Comparison of ENCODE assay signal across 26 cellular contexts in genomic region chr4:177505171-177505615, GRCh38.
DNase-seq lines count a peak whose midpoint lies in the region; ATAC-seq, FAIRE-seq and TF ChIP-seq lines count a peak whose summit lies in the region.
"Had no signal": no experiment of that assay in that cellular context is flagged by ENCODE, and none has a peak within 500 bp of the region (broad histone marks: within the 10 kb centered on the region; RNA-seq: fewer than 3 reads in every experiment).

No MANE protein-coding gene starts in this region.

- H3K4me1 ChIP-seq in Caco-2 (peaks cover 8% of the 10 kb centered on the region; the same call in 1 of the 2 replicates), HUES6 (ENCODE audit: control insufficient read depth, insufficient read depth, low read length) (peaks cover 11% of the 10 kb centered on the region), K562 (replicated peaks in 1 of 2; ENCODE audit: control insufficient read depth in 2 of 2, insufficient read depth in 2 of 2, low read length in 2 of 2) (peaks cover 5 to 8% of the 10 kb centered on the region in 2 experiments; a peak in 2 of 5 replicates), heart left ventricle (no peaks in the 10 kb centered on the region)
- H3K4me1 ChIP-seq: BLaER1 treated with 17β-estradiol and CSF1 and Interleukin-3, amounts not matched to agents 10 nM and 100 nM; colonic mucosa had no signal

- CTCF ChIA-PET in Caco-2 (lab: Charles Lee) (no interaction called here), K562 (lab: Yijun Ruan, JAX; ENCODE audit: low intra/inter-chr PET ratio) (no interaction called here)

- peak; percentile 4 to 50 for DNase-seq in Caco-2
- DNase-seq in K562 (ENCODE audit: extremely low read depth in 1 of 4, low spot score in 3 of 4), result peak; percentile 19 to 72 (median 29)
- peak; percentile 43 for DNase-seq in iPS-NIHi11 (ENCODE audit: low spot score)
- DNase-seq in heart left ventricle, result no peak
- no peak for DNase-seq in cerebellar cortex (ENCODE audit: low spot score)
- DNase-seq: ACHN; activated CD4-positive, alpha-beta T cell treated with anti-CD3 and anti-CD28 coated beads, Interleukin-2, amount 50 U/mL, for 1 hour; colonic mucosa; GM23248; kidney glomerular epithelial cell; MG63; NCI-H748 treated with DMSO at 0.1 percent for 48 hours; ovary; SHP77; T-cell had no signal

- H3K4me3 ChIP-seq in Caco-2 (ENCODE audit: low read depth, low read length) (no peak overlapping the region), HUES6 (ENCODE audit: low read depth, low read length) (no peak overlapping the region), K562 (no peak overlapping the region), heart left ventricle (no peak overlapping the region)
- H3K4me3 ChIP-seq: BLaER1 treated with 17β-estradiol and CSF1 and Interleukin-3, amounts not matched to agents 10 nM and 100 nM; colonic mucosa; GM23248; MG63; ovary; thoracic aorta had no signal

- H3K79me2 ChIP-seq in K562 (ENCODE audit: control insufficient read depth, insufficient read depth, low read length), result no peaks in the 10 kb centered on the region

- H3K9ac ChIP-seq in HUES6 (ENCODE audit: low read length) (peak overlapping the region; percentile 16), K562 (ENCODE audit: insufficient read depth in 1 of 2, low read depth in 2 of 2, low read length in 2 of 2) (peak overlapping the region in 1 of 2 experiments; percentile 70; a peak in 1 of 4 replicates)
- H3K9ac ChIP-seq: BLaER1 treated with 17β-estradiol and CSF1 and Interleukin-3, amounts not matched to agents 10 nM and 100 nM; GM23248 had no signal

- no TSS peak for BruUV-seq in Caco-2 (replicated peaks; lab: Mats Ljungman, UMichigan)
- no TSS peak for BruUV-seq in K562 (replicated peaks; lab: Mats Ljungman, UMichigan)

- intact Hi-C loops in Caco-2 (cut with micrococcal nuclease; ENCODE audit: unreplicated experiment) (no loop called here), K562 (cut with micrococcal nuclease) (no loop called here), heart left ventricle (cut with DNase I) (no loop called here)

- TF ChIP-seq POLR2A in K562 (conservative IDR thresholded peaks at IDR 0.05) (no peak), heart left ventricle (IDR thresholded peaks at IDR 0.05) (no peak)

- H3K27ac ChIP-seq in HUES6 (ENCODE audit: low read depth, low read length), result 0 out of 2 replicates have a peak overlapping the region, but pooled peaks have one; percentile 47
- H3K27ac ChIP-seq in K562 (ENCODE audit: extremely low read depth, low read depth, low read length), result peak overlapping the region; percentile 57; the same call in 2 of the 3 replicates
- H3K27ac ChIP-seq in heart left ventricle, result no peak overlapping the region
- H3K27ac ChIP-seq: BLaER1 treated with 17β-estradiol and CSF1 and Interleukin-3, amounts not matched to agents 10 nM and 100 nM; colonic mucosa; GM23248; ovary; thoracic aorta had no signal

- no peak overlapping the region for H3K4me3 Mint-ChIP-seq in Caco-2 (ENCODE audit: unreplicated experiment)
- H3K4me3 Mint-ChIP-seq: memory B cell; stimulated activated effector memory CD8-positive, alpha-beta T cell treated with anti-CD3 and anti-CD28 coated beads, Interleukin-12 subunit alpha, Interleukin-12 subunit beta, amount 100 ng/mL, for 72 hours had no signal

- TF ChIP-seq CTCF in Caco-2 (IDR thresholded peaks at IDR 0.05; ENCODE audit: insufficient read depth in 1 of 2, low read depth in 1 of 2, low read length in 1 of 2, severe bottlenecking in 1 of 2, unreplicated experiment in 1 of 2) (no peak), K562 (IDR thresholded peaks at IDR 0.05 in 2 of 3, conservative IDR thresholded peaks at IDR 0.05 in 1 of 3; ENCODE audit: insufficient read depth in 2 of 3, low read depth in 1 of 3, low read length in 3 of 3) (peak in 2 of 3 experiments; percentile 33 to 38; a peak in 5 of 6 replicates), heart left ventricle (IDR thresholded peaks at IDR 0.05) (no peak)

- H3K9me3 ChIP-seq in Caco-2 (no peaks in the 10 kb centered on the region), HUES6 (ENCODE audit: control insufficient read depth, insufficient read depth, low read depth, low read length) (peaks cover 3% of the 10 kb centered on the region; the same call in 1 of the 2 replicates), K562 (replicated peaks; ENCODE audit: control insufficient read depth, insufficient read depth, low read depth, low read length) (no peaks in the 10 kb centered on the region), heart left ventricle (peaks cover 0 to 7% (median 0%) of the 10 kb centered on the region in 12 donors)
- H3K9me3 ChIP-seq: colonic mucosa, MG63, ovary had no signal

- H3K36me3 ChIP-seq in Caco-2 (ENCODE audit: control insufficient read depth, insufficient read depth, low read length) (no peaks in the 10 kb centered on the region), HUES6 (ENCODE audit: control insufficient read depth, insufficient read depth, low read length) (peaks cover 4% of the 10 kb centered on the region; the same call in 1 of the 2 replicates), K562 (ENCODE audit: control insufficient read depth, insufficient read depth, low read length) (no peaks in the 10 kb centered on the region), heart left ventricle (no peaks in the 10 kb centered on the region)
- H3K36me3 ChIP-seq: BLaER1 treated with 17β-estradiol and CSF1 and Interleukin-3, amounts not matched to agents 10 nM and 100 nM; colonic mucosa; MG63; ovary; thoracic aorta had no signal

- in situ Hi-C loops in K562 (cut with MboI), result loop anchor here (10.0 kb wide), 1 partner anchor 130 kb away; no protein-coding TSS in a partner anchor

- peak; percentile 65 for TF ChIP-seq EP300 in K562 (IDR thresholded peaks at IDR 0.05; ENCODE audit: low read length)

- TF ChIP-seq RAD21 in K562 (CRISPR knock-in tag; conservative IDR thresholded peaks at IDR 0.05 in 1 of 2, IDR thresholded peaks at IDR 0.05 in 1 of 2), result no peak

- FAIRE-seq in K562 (lab: Jason Lieb, UNC), result no peak
- FAIRE-seq: endometrium had no signal

- peak overlapping the region; percentile 66 for H3K27ac Mint-ChIP-seq in Caco-2 (ENCODE audit: unreplicated experiment)
- H3K27ac Mint-ChIP-seq: activated T-helper 2 cell treated with anti-CD3 and anti-CD28 coated beads, Interferon-gamma antibody, Interleukin-2, Interleukin-4, amounts not matched to agents 10 μg/mL and 5 μg/mL and 100 μg/mL, durations not matched to agents 14 hours and 24 hours and 36 hours; memory B cell; stimulated activated effector memory CD8-positive, alpha-beta T cell treated with anti-CD3 and anti-CD28 coated beads, Interleukin-12 subunit alpha, Interleukin-12 subunit beta, amount 100 ng/mL, for 72 hours; T-cell had no signal

- peaks cover 5% of the 10 kb centered on the region for H3K27me3 Mint-ChIP-seq in Caco-2 (ENCODE audit: insufficient read depth, unreplicated experiment)
- H3K27me3 Mint-ChIP-seq: memory B cell; naive thymus-derived CD4-positive, alpha-beta T cell; T-cell had no signal

- peaks cover 11% of the 10 kb centered on the region for H3K9me3 Mint-ChIP-seq in Caco-2 (ENCODE audit: unreplicated experiment)
- H3K9me3 Mint-ChIP-seq: activated T-helper 2 cell treated with anti-CD3 and anti-CD28 coated beads, Interferon-gamma antibody, Interleukin-2, Interleukin-4, amounts not matched to agents 10 μg/mL and 5 μg/mL and 100 μg/mL, durations not matched to agents 14 hours and 24 hours and 36 hours; stimulated activated effector memory CD8-positive, alpha-beta T cell treated with anti-CD3 and anti-CD28 coated beads, Interleukin-12 subunit alpha, Interleukin-12 subunit beta, amount 100 ng/mL, for 72 hours had no signal

- ATAC-seq in K562 (peak; percentile 89), GM18519 (IDR thresholded peaks at IDR 0.05; ENCODE audit: low FRiP score, unreplicated experiment) (no peak), heart left ventricle (no peak), GM19035 (IDR thresholded peaks at IDR 0.05; ENCODE audit: unreplicated experiment) (no peak)
- ATAC-seq: naive thymus-derived CD4-positive, alpha-beta T cell; sciatic nerve; stimulated activated effector memory CD8-positive, alpha-beta T cell treated with anti-CD3 and anti-CD28 coated beads, Interleukin-12 subunit alpha, Interleukin-12 subunit beta, amount 100 ng/mL, for 72 hours; T-cell had no signal

- no peaks in the 10 kb centered on the region for H3K36me3 Mint-ChIP-seq in Caco-2 (ENCODE audit: insufficient read depth, unreplicated experiment)
- H3K36me3 Mint-ChIP-seq: stimulated activated effector memory CD8-positive, alpha-beta T cell treated with anti-CD3 and anti-CD28 coated beads, Interleukin-12 subunit alpha, Interleukin-12 subunit beta, amount 100 ng/mL, for 72 hours had no signal

- no peaks in the 10 kb centered on the region for H3K9me1 ChIP-seq in K562 (ENCODE audit: control insufficient read depth, insufficient read depth, low read length)

- peak overlapping the region; percentile 77 for H2AFZ ChIP-seq in K562 (ENCODE audit: low read depth, low read length)
- H2AFZ ChIP-seq: GM23248 had no signal

- no peaks in the 10 kb centered on the region for H4K20me1 ChIP-seq in K562 (replicated peaks; ENCODE audit: control insufficient read depth, insufficient read depth, low read length)
- H4K20me1 ChIP-seq: BLaER1 treated with 17β-estradiol and CSF1 and Interleukin-3, amounts not matched to agents 10 nM and 100 nM had no signal

- H3K27me3 ChIP-seq in Caco-2 (replicated peaks; ENCODE audit: control insufficient read depth, insufficient read depth, low read length), result no peaks in the 10 kb centered on the region
- H3K27me3 ChIP-seq in HUES6 (ENCODE audit: control insufficient read depth, insufficient read depth, low read length), result no peaks in the 10 kb centered on the region
- no peaks in the 10 kb centered on the region for H3K27me3 ChIP-seq in K562 (ENCODE audit: control insufficient read depth in 2 of 2, insufficient read depth in 2 of 2, low read length in 2 of 2)
- no peaks in the 10 kb centered on the region for H3K27me3 ChIP-seq in heart left ventricle
- H3K27me3 ChIP-seq: BLaER1 treated with 17β-estradiol and CSF1 and Interleukin-3, amounts not matched to agents 10 nM and 100 nM; colonic mucosa; MG63; ovary had no signal

- H3K4me1 Mint-ChIP-seq in Caco-2 (ENCODE audit: low read depth, unreplicated experiment), result no peaks in the 10 kb centered on the region

- peak overlapping the region; percentile 19; the same call in 1 of the 2 replicates for H3K4me2 ChIP-seq in K562 (ENCODE audit: insufficient read depth, low read length)
- H3K4me2 ChIP-seq: BLaER1 treated with 17β-estradiol and CSF1 and Interleukin-3, amounts not matched to agents 10 nM and 100 nM had no signal

- POLR2A ChIA-PET in Caco-2 (lab: Charles Lee), result no interaction called here
- POLR2A ChIA-PET in K562 (lab: Yijun Ruan, JAX), result interaction anchor here (1.3 kb wide), 1 partner anchor 22 kb away, joined by 4 read pairs; no protein-coding TSS in a partner anchor

- 4% methylated on average over 7 of the region's 9 CpGs for WGBS in K562 (ENCODE audit: insufficient coverage, low coverage, missing lambda C conversion rate)
- 84 to 94% (median 93%) methylated on average over 8 to 9 of the region's 9 CpGs for WGBS in heart left ventricle, 4 donors

TF ChIP-seq in K562, 482 proteins besides CTCF, POLR2A, EP300 and RAD21 (continues in another document):
- TF ChIP-seq CCNT2 (IDR thresholded peaks at IDR 0.05; ENCODE audit: borderline replicate concordance, extremely low read depth, insufficient read length, low read depth, low read length), result no peak

Comparison
In these comparisons a context has a peak if more than half of its experiments do, and no peak if none do; other contexts are left out.
1. DNase-seq: peak in Caco-2 (2 of 2), K562 (4 of 4) and iPS-NIHi11 (single experiment); none in heart left ventricle (0 of 5) and cerebellar cortex (single experiment).
2. CTCF ChIP-seq: peak in K562 (2 of 3); none in Caco-2 (0 of 2) and heart left ventricle (0 of 12).
3. H3K27ac ChIP-seq: peak in HUES6 (single experiment) and K562 (single experiment); none in heart left ventricle (0 of 12).